8 cellular contexts compared by ENCODE assay signal in the genomic region with DNA sequence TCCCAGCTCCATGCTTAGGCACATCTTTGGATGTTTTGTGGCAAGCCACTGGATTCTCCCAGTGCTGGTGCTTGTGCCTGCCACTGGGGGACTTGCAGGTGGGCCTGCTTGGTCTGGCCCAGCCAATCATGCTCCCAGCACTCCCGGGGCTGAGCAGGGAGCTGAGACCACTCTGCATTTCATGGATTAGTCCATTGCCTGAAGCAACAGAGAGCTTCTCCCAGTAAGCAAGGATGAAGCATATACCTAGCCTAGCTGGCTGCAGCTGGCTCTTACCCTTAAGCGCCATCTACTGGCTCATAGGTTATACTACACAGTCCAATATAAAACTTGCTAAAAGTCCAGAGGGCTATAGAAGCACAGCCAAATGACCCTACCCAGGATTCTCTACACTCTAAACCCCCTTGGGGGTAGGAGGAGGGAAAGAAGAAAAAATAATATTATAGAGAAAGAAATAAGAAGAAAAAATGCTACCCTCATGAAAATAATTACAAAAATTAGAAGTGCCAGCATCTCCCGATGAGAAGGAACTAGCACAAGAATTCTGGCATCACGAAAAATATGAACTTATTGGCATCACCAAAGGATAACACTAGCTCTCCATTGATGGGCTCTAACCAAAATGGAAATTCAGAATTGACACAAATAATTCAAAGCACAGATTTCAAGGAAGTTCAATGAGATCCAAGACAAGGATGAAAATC.
DNase-seq lines count a peak whose midpoint lies in the region; ATAC-seq, FAIRE-seq and TF ChIP-seq lines count a peak whose summit lies in the region.

No MANE protein-coding gene starts in this region.

- no peaks in the 10 kb centered on the region for H3K36me3 Mint-ChIP-seq in stimulated activated effector memory CD8-positive, alpha-beta T cell treated with anti-CD3 and anti-CD28 coated beads, Interleukin-12 subunit alpha, Interleukin-12 subunit beta, amount 100 ng/mL, for 72 hours

- no peaks in the 10 kb centered on the region for H3K27me3 ChIP-seq in lower lobe of right lung (ENCODE audit: low read depth)

- H3K36me3 ChIP-seq in lower lobe of right lung: no peaks in the 10 kb centered on the region

- ATAC-seq in HG03196 (IDR thresholded peaks at IDR 0.05; ENCODE audit: unreplicated experiment) (peak; percentile 72), lower lobe of right lung (peak; percentile 83 to 90)
- ATAC-seq in stimulated activated effector memory CD8-positive, alpha-beta T cell treated with anti-CD3 and anti-CD28 coated beads, Interleukin-12 subunit alpha, Interleukin-12 subunit beta, amount 100 ng/mL, for 72 hours: no peak

- FAIRE-seq in GM19239 (lab: Jason Lieb, UNC): peak; percentile 93

- DNase-seq in COR-L47 (lab: John Stamatoyannopoulos, UW) (peak; percentile 64), GM19239 (ENCODE audit: insufficient read length, low spot score) (peak; percentile 2), NCI-H526 (lab: John Stamatoyannopoulos, UW) (peak; percentile 81 to 95), T47D (ENCODE audit: low read depth in 1 of 2, low spot score in 1 of 2) (peak; percentile 7 to 72), lower lobe of right lung (no peak), hypothalamus (lab: John Stamatoyannopoulos, UW) (no peak)
- DNase-seq in stimulated activated effector memory CD8-positive, alpha-beta T cell treated with anti-CD3 and anti-CD28 coated beads, Interleukin-12 subunit alpha, Interleukin-12 subunit beta, amount 100 ng/mL, for 72 hours (ENCODE audit: low spot score in 2 of 2): no peak

- no peak overlapping the region for H3K4me3 Mint-ChIP-seq in stimulated activated effector memory CD8-positive, alpha-beta T cell treated with anti-CD3 and anti-CD28 coated beads, Interleukin-12 subunit alpha, Interleukin-12 subunit beta, amount 100 ng/mL, for 72 hours

- H3K4me1 Mint-ChIP-seq in stimulated activated effector memory CD8-positive, alpha-beta T cell treated with anti-CD3 and anti-CD28 coated beads, Interleukin-12 subunit alpha, Interleukin-12 subunit beta, amount 100 ng/mL, for 72 hours: no peaks in the 10 kb centered on the region

- intact Hi-C loops in lower lobe of right lung (cut with DNase I): no loop called here

- peak; percentile 61 for TF ChIP-seq CTCF in lower lobe of right lung (IDR thresholded peaks at IDR 0.05)

- no peak overlapping the region for H3K27ac Mint-ChIP-seq in stimulated activated effector memory CD8-positive, alpha-beta T cell treated with anti-CD3 and anti-CD28 coated beads, Interleukin-12 subunit alpha, Interleukin-12 subunit beta, amount 100 ng/mL, for 72 hours

- H3K9me3 ChIP-seq in lower lobe of right lung: peaks cover 16% of the 10 kb centered on the region

- no peaks in the 10 kb centered on the region for H3K4me1 ChIP-seq in lower lobe of right lung

- peaks cover 17% of the 10 kb centered on the region for H3K9me3 Mint-ChIP-seq in stimulated activated effector memory CD8-positive, alpha-beta T cell treated with anti-CD3 and anti-CD28 coated beads, Interleukin-12 subunit alpha, Interleukin-12 subunit beta, amount 100 ng/mL, for 72 hours

- H3K27ac ChIP-seq in lower lobe of right lung: no peak overlapping the region

- no peak overlapping the region for H3K4me3 ChIP-seq in lower lobe of right lung

- in situ Hi-C loops in T47D (cut with HindIII; ENCODE audit: low pct_unique_long_range_greater_than_20kb, low sequenced_read_pairs): no loop called here

Comparison
In these comparisons a context has a peak if more than half of its experiments do, and no peak if none do; other contexts are left out.
1. DNase-seq: peak in COR-L47 (single experiment), GM19239 (single experiment), NCI-H526 (2 of 2) and T47D (2 of 2); none in lower lobe of right lung (single experiment), stimulated activated effector memory CD8-positive, alpha-beta T cell treated with anti-CD3 and anti-CD28 coated beads, Interleukin-12 subunit alpha, Interleukin-12 subunit beta, amount 100 ng/mL, for 72 hours (0 of 2) and hypothalamus (0 of 51).